In genomic region chr3:16433701-16434151, GRCh38 we compare ENCODE assay signal across 11 cellular contexts.
DNase-seq lines count a peak whose midpoint lies in the region; ATAC-seq and TF ChIP-seq lines count a peak whose summit lies in the region.
"Had no signal": no experiment of that assay in that cellular context is flagged by ENCODE, and none has a peak within 500 bp of the region (broad histone marks: within the 10 kb centered on the region; RNA-seq: fewer than 3 reads in every experiment).

No MANE protein-coding gene starts in this region.

- peak overlapping the region; percentile 68 for H3K4me3 Mint-ChIP-seq in activated B cell treated with CpG ODN at 0.5 μM for 24 hours
- H3K4me3 Mint-ChIP-seq in CD8-positive, alpha-beta memory T cell = no peak overlapping the region

- peaks cover 56% of the 10 kb centered on the region for H3K36me3 Mint-ChIP-seq in activated B cell treated with CpG ODN at 0.5 μM for 24 hours (ENCODE audit: low read depth)
- peaks cover 22 to 50% (median 29%) of the 10 kb centered on the region in 3 donors for H3K36me3 Mint-ChIP-seq in CD8-positive, alpha-beta memory T cell

- no peaks in the 10 kb centered on the region for H3K9me3 ChIP-seq in CD8-positive, alpha-beta memory T cell (ENCODE audit: low read length)
- H3K9me3 ChIP-seq: gastroesophageal sphincter, SK-N-SH had no signal

- H3K27ac Mint-ChIP-seq in activated B cell treated with CpG ODN at 0.5 μM for 24 hours = peak overlapping the region; percentile 74
- H3K27ac Mint-ChIP-seq in CD8-positive, alpha-beta memory T cell = no peak overlapping the region

- H3K36me3 ChIP-seq in CD8-positive, alpha-beta memory T cell (ENCODE audit: insufficient read depth, low read length) = peaks cover 4% of the 10 kb centered on the region

- no peaks in the 10 kb centered on the region for H3K4me1 ChIP-seq in CD8-positive, alpha-beta memory T cell (ENCODE audit: insufficient read depth, low read length)

- POLR2A ChIA-PET in activated B cell treated with CpG ODN at 0.5 μM for 24 hours (lab: Charles Lee) = interaction anchor here (1.6 to 5.0 kb wide), 4 partner anchors 54 to 82 kb away, joined by 4 to 144 read pairs (median 20); partner anchors contain the start of gene RFTN1
- POLR2A ChIA-PET in CD8-positive, alpha-beta memory T cell (lab: Charles Lee) = no interaction called here

- H3K27me3 Mint-ChIP-seq in activated B cell treated with CpG ODN at 0.5 μM for 24 hours = no peaks in the 10 kb centered on the region
- H3K27me3 Mint-ChIP-seq in CD8-positive, alpha-beta memory T cell = no peaks in the 10 kb centered on the region

- H3K4me1 Mint-ChIP-seq in activated B cell treated with CpG ODN at 0.5 μM for 24 hours = peaks cover 63% of the 10 kb centered on the region
- peaks cover 12 to 36% (median 21%) of the 10 kb centered on the region in 3 donors for H3K4me1 Mint-ChIP-seq in CD8-positive, alpha-beta memory T cell

- H3K27me3 ChIP-seq in CD8-positive, alpha-beta memory T cell (ENCODE audit: insufficient read depth, low read length, poor library complexity, severe bottlenecking) = no peaks in the 10 kb centered on the region
- H3K27me3 ChIP-seq: gastroesophageal sphincter had no signal

- H3K27ac ChIP-seq in CD8-positive, alpha-beta memory T cell (ENCODE audit: low read depth, low read length) = no peak overlapping the region
- H3K27ac ChIP-seq: gastroesophageal sphincter had no signal

- no peak for TF ChIP-seq CTCF in activated B cell treated with CpG ODN at 0.5 μM for 24 hours (IDR thresholded peaks at IDR 0.05)

- ATAC-seq in GM18519 (IDR thresholded peaks at IDR 0.05; ENCODE audit: low FRiP score, unreplicated experiment) = peak; percentile 78
- peak; percentile 75 for ATAC-seq in GM21447 (IDR thresholded peaks at IDR 0.05; ENCODE audit: unreplicated experiment)
- ATAC-seq in HG03095 (IDR thresholded peaks at IDR 0.05; ENCODE audit: unreplicated experiment) = peak; percentile 82
- ATAC-seq in activated B cell treated with CpG ODN at 0.5 μM for 24 hours (ENCODE audit: low read depth) = peak; percentile 63
- ATAC-seq: gastroesophageal sphincter had no signal

- CTCF ChIA-PET in activated B cell treated with CpG ODN at 0.5 μM for 24 hours (lab: Charles Lee) = no interaction called here
- CTCF ChIA-PET in CD8-positive, alpha-beta memory T cell (lab: Charles Lee) = no interaction called here

- intact Hi-C loops in activated B cell treated with CpG ODN at 0.5 μM for 24 hours (cut with micrococcal nuclease) = loop anchor here (1.0 to 5.0 kb wide), 3 partner anchors 34 to 454 kb away; no protein-coding TSS in a partner anchor

- DNase-seq in activated B cell treated with CpG ODN at 0.5 μM for 24 hours (peak; percentile 58), HuH-7.5 (ENCODE audit: low spot score) (no peak), NCI-H446 treated with DMSO at 0.1 percent for 48 hours (lab: John Stamatoyannopoulos, UW) (no peak), UCSD-AML1 (lab: John Stamatoyannopoulos, UW; ENCODE audit: unreplicated experiment) (no peak)
- DNase-seq in CD8-positive, alpha-beta memory T cell = no peak
- DNase-seq: NCI-H2081, SK-N-SH had no signal

- H3K9me3 Mint-ChIP-seq in activated B cell treated with CpG ODN at 0.5 μM for 24 hours = no peaks in the 10 kb centered on the region
- no peaks in the 10 kb centered on the region for H3K9me3 Mint-ChIP-seq in CD8-positive, alpha-beta memory T cell

- H3K4me3 ChIP-seq in CD8-positive, alpha-beta memory T cell (ENCODE audit: low read length) = no peak overlapping the region
- H3K4me3 ChIP-seq: gastroesophageal sphincter had no signal
